Comparison of ENCODE assay signal across 25 cellular contexts in genomic region chr2:27019459-27020336, GRCh38. TPM values are rescaled to one million over a fixed set of nuclear protein-coding genes. Genes with fewer than 3 reads are reported as not detected.
DNase-seq lines count a peak whose midpoint lies in the region; ATAC-seq, FAIRE-seq and TF ChIP-seq lines count a peak whose summit lies in the region.
"Had no signal": no experiment of that assay in that cellular context is flagged by ENCODE, and none has a peak within 500 bp of the region (broad histone marks: within the 10 kb centered on the region; RNA-seq: fewer than 3 reads in every experiment).

No MANE protein-coding gene starts in this region.

- H3K9me3 ChIP-seq in T-helper 17 cell (ENCODE audit: control insufficient read depth, low read length, poor library complexity, severe bottlenecking) (peaks cover 2% of the 10 kb centered on the region), mucosa of descending colon (no peaks in the 10 kb centered on the region), small intestine (ENCODE audit: control insufficient read depth, low read depth) (no peaks in the 10 kb centered on the region)
- H3K9me3 ChIP-seq: BE2C had no signal

- peak overlapping the region in 1 of 2 donors; percentile 33 for H3K27ac ChIP-seq in small intestine (ENCODE audit: low read depth in 1 of 2, low read length in 1 of 2)
- H3K27ac ChIP-seq: KMS-11, RWPE1, SK-N-MC had no signal

- H3K4me3 ChIP-seq in mucosa of descending colon, result no peak overlapping the region
- H3K4me3 ChIP-seq in small intestine (ENCODE audit: low read depth in 1 of 2, low read length in 2 of 2), result no peak overlapping the region
- H3K4me3 ChIP-seq: SK-N-MC had no signal

- no peak for ATAC-seq in T-helper 17 cell
- ATAC-seq in mucosa of descending colon, result peak; percentile 4
- ATAC-seq in HG03139 (IDR thresholded peaks at IDR 0.05; ENCODE audit: unreplicated experiment), result no peak
- ATAC-seq in HG03469 (IDR thresholded peaks at IDR 0.05; ENCODE audit: unreplicated experiment), result no peak
- no peak for ATAC-seq in HG03457 (IDR thresholded peaks at IDR 0.05; ENCODE audit: unreplicated experiment)
- ATAC-seq: activated naive CD8-positive, alpha-beta T cell treated with anti-CD3 and anti-CD28 coated beads, Interleukin-2, amount 50 U/mL, for 24 hours; stimulated activated naive CD8-positive, alpha-beta T cell treated with anti-CD3 and anti-CD28 coated beads, Interleukin-15, amount 100 ng/mL, for 72 hours had no signal

- no peaks in the 10 kb centered on the region for H3K27me3 Mint-ChIP-seq in T-helper 17 cell
- H3K27me3 Mint-ChIP-seq: activated CD4-positive, alpha-beta T cell treated with anti-CD3 and anti-CD28 coated beads, Interleukin-2, amount 10 ng/mL, durations not matched to agents 24 days and 14 days; activated naive CD8-positive, alpha-beta T cell treated with anti-CD3 and anti-CD28 coated beads, Interleukin-2, amount 50 U/mL, for 24 hours; activated T-cell treated with anti-CD3 and anti-CD28 coated beads, Interleukin-2, amount 50 U/mL, for 24 hours; progenitor cell of endocrine pancreas; stimulated activated naive CD8-positive, alpha-beta T cell treated with anti-CD3 and anti-CD28 coated beads, Interleukin-15, amount 100 ng/mL, for 72 hours; type B pancreatic cell had no signal

- DNase-seq in HT-29 (ENCODE audit: low spot score) (peak; percentile 9), T-helper 17 cell (no peak), mucosa of descending colon (no peak), small intestine (peak; percentile 33)
- DNase-seq in activated effector memory CD4-positive, alpha-beta T cell treated with anti-CD3 and anti-CD28 coated beads, Interleukin-2, amount 50 U/mL, for 16 hours, result no peak
- DNase-seq: ACHN; activated CD4-positive, alpha-beta T cell treated with anti-CD3 and anti-CD28 coated beads, Interleukin-2, amount 10 ng/mL, durations not matched to agents 24 days and 14 days; activated naive CD8-positive, alpha-beta T cell treated with anti-CD3 and anti-CD28 coated beads, Interleukin-2, amount 50 U/mL, for 24 hours; activated T-cell treated with anti-CD3 and anti-CD28 coated beads, Interleukin-2, amount 50 U/mL, for 24 hours; BE2C; DMS153; NCI-H1417 treated with DMSO at 0.1 percent for 48 hours; NCI-H2081; NCI-H69; stimulated activated naive CD8-positive, alpha-beta T cell treated with anti-CD3 and anti-CD28 coated beads, Interleukin-15, amount 100 ng/mL, for 72 hours had no signal

- intact Hi-C loops in mucosa of descending colon (cut with DNase I, micrococcal nuclease), result loop anchor here (5.0 to 10.0 kb wide), 2 partner anchors 55 to 57 kb away; no protein-coding TSS in a partner anchor

- no peak overlapping the region for H3K4me3 Mint-ChIP-seq in T-helper 17 cell
- H3K4me3 Mint-ChIP-seq: activated CD4-positive, alpha-beta T cell treated with anti-CD3 and anti-CD28 coated beads, Interleukin-2, amount 10 ng/mL, durations not matched to agents 24 days and 14 days; activated naive CD8-positive, alpha-beta T cell treated with anti-CD3 and anti-CD28 coated beads, Interleukin-2, amount 50 U/mL, for 24 hours; activated T-cell treated with anti-CD3 and anti-CD28 coated beads, Interleukin-2, amount 50 U/mL, for 24 hours; stimulated activated naive CD8-positive, alpha-beta T cell treated with anti-CD3 and anti-CD28 coated beads, Interleukin-15, amount 100 ng/mL, for 72 hours; type B pancreatic cell had no signal

- no peaks in the 10 kb centered on the region for H3K4me1 Mint-ChIP-seq in T-helper 17 cell
- H3K4me1 Mint-ChIP-seq: activated naive CD8-positive, alpha-beta T cell treated with anti-CD3 and anti-CD28 coated beads, Interleukin-2, amount 50 U/mL, for 24 hours; stimulated activated naive CD8-positive, alpha-beta T cell treated with anti-CD3 and anti-CD28 coated beads, Interleukin-15, amount 100 ng/mL, for 72 hours had no signal

- TF ChIP-seq CTCF in mucosa of descending colon (IDR thresholded peaks at IDR 0.05), result no peak

- no peaks in the 10 kb centered on the region for H3K27me3 ChIP-seq in small intestine (ENCODE audit: control insufficient read depth in 2 of 2, insufficient read depth in 2 of 2, low read length in 2 of 2)
- H3K27me3 ChIP-seq: BE2C had no signal

- no peak for FAIRE-seq in small intestine (lab: Jason Lieb, UNC)
- FAIRE-seq: HTR-8/SVneo, islet of Langerhans had no signal

- H3K36me3 Mint-ChIP-seq in T-helper 17 cell (ENCODE audit: low read depth), result no peaks in the 10 kb centered on the region

- H3K36me3 ChIP-seq in mucosa of descending colon (ENCODE audit: low read depth), result no peaks in the 10 kb centered on the region
- H3K36me3 ChIP-seq in small intestine (ENCODE audit: control insufficient read depth in 2 of 2, insufficient read depth in 2 of 2, low read length in 2 of 2), result peaks cover 0 to 2% of the 10 kb centered on the region in 2 donors

- peak overlapping the region; percentile 76 for H3K27ac Mint-ChIP-seq in T-helper 17 cell
- H3K27ac Mint-ChIP-seq: activated CD4-positive, alpha-beta T cell treated with anti-CD3 and anti-CD28 coated beads, Interleukin-2, amount 10 ng/mL, durations not matched to agents 24 days and 14 days; activated naive CD8-positive, alpha-beta T cell treated with anti-CD3 and anti-CD28 coated beads, Interleukin-2, amount 50 U/mL, for 24 hours; activated T-cell treated with anti-CD3 and anti-CD28 coated beads, Interleukin-2, amount 50 U/mL, for 24 hours; progenitor cell of endocrine pancreas; stimulated activated naive CD8-positive, alpha-beta T cell treated with anti-CD3 and anti-CD28 coated beads, Interleukin-15, amount 100 ng/mL, for 72 hours had no signal

- 64 to 77% (median 73%) methylated on average over 14 of the region's 14 CpGs for WGBS in small intestine, 3 donors

- H3K4me1 ChIP-seq in mucosa of descending colon (ENCODE audit: low read depth) (peaks cover 24% of the 10 kb centered on the region), small intestine (ENCODE audit: control insufficient read depth in 2 of 2, insufficient read depth in 1 of 2, low read depth in 1 of 2, low read length in 1 of 2) (peaks cover 4 to 8% of the 10 kb centered on the region in 2 donors)

RNA-seq across cellular contexts. Expression of gene TMEM214, which starts 13.1 kb away (rescaled TPM):
- total RNA-seq in HT-29 (2014; rRNA removed; shearing (Covaris generic)), result 35.6 and 42.0 TPM in 2 replicates
- 10 to 100 TPM; 42.4 to 47.3 TPM for total RNA-seq in T-helper 17 cell
- total RNA-seq in mucosa of descending colon, result 10 to 100 TPM; 78.9 to 93.3 (median 80.1) TPM
- 10 to 100 TPM; 27.5 to 50.4 (median 29.2) TPM for polyA plus RNA-seq in small intestine

RNA-seq across cellular contexts. Expression of gene AGBL5, which starts 31.8 kb away (rescaled TPM):
- 28.1 and 34.5 TPM in 2 replicates for total RNA-seq in HT-29 (2014; rRNA removed; shearing (Covaris generic))
- total RNA-seq in T-helper 17 cell (10 to 100 TPM in 1 of 2 donors, 1 to 10 TPM in 1; 8.9 to 10.7 TPM), mucosa of descending colon (10 to 100 TPM; 16.7 to 20.0 (median 19.2) TPM)
- polyA plus RNA-seq in small intestine, result 10 to 100 TPM in 1 of 3 donors, 1 to 10 TPM in 2; 6.0 to 11.1 (median 6.5) TPM

RNA-seq across cellular contexts. Expression of gene MAPRE3, which starts 49.3 kb away (rescaled TPM):
- 6.9 and 7.4 TPM in 2 replicates for total RNA-seq in HT-29 (2014; rRNA removed; shearing (Covaris generic))
- total RNA-seq in T-helper 17 cell (1 to 10 TPM; 5.0 to 5.8 TPM), mucosa of descending colon (10 to 100 TPM; 23.9 to 36.1 (median 35.6) TPM)
- 10 to 100 TPM in 1 of 3 donors, 1 to 10 TPM in 2; 2.9 to 11.1 (median 3.0) TPM for polyA plus RNA-seq in small intestine

RNA-seq across cellular contexts. Expression of gene OST4, which starts 51.8 kb away (rescaled TPM):
- total RNA-seq in HT-29 (2014; rRNA removed; shearing (Covaris generic)), result 107 and 127 TPM in 2 replicates
- total RNA-seq in T-helper 17 cell, result 100 to 1,000 TPM; 284 to 371 TPM
- total RNA-seq in mucosa of descending colon, result 100 to 1,000 TPM; 245 to 280 (median 254) TPM
- 100 to 1,000 TPM; 386 to 477 (median 407) TPM for polyA plus RNA-seq in small intestine

RNA-seq across cellular contexts. Expression of gene EMILIN1, which starts 58.7 kb away (rescaled TPM):
- total RNA-seq in HT-29 (2014; rRNA removed; shearing (Covaris generic)), result 0.65 and 1.1 TPM in 2 replicates
- total RNA-seq in T-helper 17 cell (1 to 10 TPM in 1 of 2 donors, under 1 TPM in 1; 0.32 to 1.7 TPM), mucosa of descending colon (100 to 1,000 TPM in 1 of 3 donors, 10 to 100 TPM in 2; 12.1 to 256 (median 42.3) TPM)
- polyA plus RNA-seq in small intestine, result 10 to 100 TPM in 1 of 3 donors, 1 to 10 TPM in 1, under 1 TPM in 1; 0.67 to 23.0 (median 3.8) TPM

Comparison
In these comparisons a context has a peak if more than half of its experiments do, and no peak if none do; other contexts are left out.
1. DNase-seq: peak in HT-29 (single experiment) and small intestine (single experiment); none in T-helper 17 cell (0 of 3), mucosa of descending colon (0 of 3) and activated effector memory CD4-positive, alpha-beta T cell treated with anti-CD3 and anti-CD28 coated beads, Interleukin-2, amount 50 U/mL, for 16 hours (single experiment).